Comparison of ENCODE assay signal across 8 cellular contexts in genomic region chr17:40309031-40309937, GRCh38. TPM values are rescaled to one million over a fixed set of nuclear protein-coding genes. Genes with fewer than 3 reads are reported as not detected.
DNase-seq lines count a peak whose midpoint lies in the region; ATAC-seq and TF ChIP-seq lines count a peak whose summit lies in the region.

TSS of gene RARA (plus strand) at chr17:40309180. CDS start at chr17:40331219, 22,039 bp downstream.

- peak within 1 kb of the TSS in 9 of 11 experiments; percentile 27 to 71 (median 51); a peak in 16 of 22 replicates for H3K27ac ChIP-seq in BLaER1 treated with 17β-estradiol and CSF1 and Interleukin-3, amounts not matched to agents 10 nM and 100 nM
- H3K27ac ChIP-seq in foreskin keratinocyte: no peak within 1 kb of the TSS

- peak within 1 kb of the TSS; percentile 28 to 72 (median 60); a peak in 20 of 22 replicates for H3K9ac ChIP-seq in BLaER1 treated with 17β-estradiol and CSF1 and Interleukin-3, amounts not matched to agents 10 nM and 100 nM

- no peak for TF ChIP-seq CTCF in activated CD8-positive, alpha-beta T cell treated with anti-CD3 and anti-CD28 coated beads for 36 hours (IDR thresholded peaks at IDR 0.05)
- no peak for TF ChIP-seq CTCF in foreskin keratinocyte (conservative IDR thresholded peaks at IDR 0.05)

- peak; percentile 38 for ATAC-seq in activated CD8-positive, alpha-beta T cell treated with anti-CD3 and anti-CD28 coated beads for 36 hours
- ATAC-seq in foreskin keratinocyte (peak; percentile 31), GM21529 (IDR thresholded peaks at IDR 0.05; ENCODE audit: unreplicated experiment) (no peak), GM21367 (IDR thresholded peaks at IDR 0.05; ENCODE audit: unreplicated experiment) (no peak)

- peak within 1 kb of the TSS; percentile 48 to 69 (median 58) for H3K4me3 ChIP-seq in BLaER1 treated with 17β-estradiol and CSF1 and Interleukin-3, amounts not matched to agents 10 nM and 100 nM
- H3K4me3 ChIP-seq in neuron (ENCODE audit: low read length): peak within 1 kb of the TSS; percentile 45

- H3K9me3 Mint-ChIP-seq in activated CD8-positive, alpha-beta T cell treated with anti-CD3 and anti-CD28 coated beads for 36 hours: no peaks in the 10 kb centered on the region

- peak within 1 kb of the TSS; percentile 52 for H2AFZ ChIP-seq in neuron (ENCODE audit: low read depth, low read length)

- peaks cover 0 to 8% (median 0%) of the 10 kb centered on the region in 11 experiments; a peak in 2 of 22 replicates for H4K20me1 ChIP-seq in BLaER1 treated with 17β-estradiol and CSF1 and Interleukin-3, amounts not matched to agents 10 nM and 100 nM

- H3K27ac Mint-ChIP-seq in activated CD8-positive, alpha-beta T cell treated with anti-CD3 and anti-CD28 coated beads for 36 hours: no peak within 1 kb of the TSS

- POLR2A ChIA-PET in activated CD8-positive, alpha-beta T cell treated with anti-CD3 and anti-CD28 coated beads for 36 hours (lab: Charles Lee): interaction anchor here (0.6 to 13.3 kb wide), 9 partner anchors 9 to 91 kb away, joined by 3 to 184 read pairs (median 4); partner anchors contain the start of genes CDC6 and WIPF2
- POLR2A ChIA-PET in HEK293T (lab: Yijun Ruan, JAX): interaction anchor here (1.0 to 2.1 kb wide), 5 partner anchors 8 to 53 kb away, joined by 3 to 8 read pairs (median 5); no protein-coding TSS in a partner anchor

- H3K4me3 Mint-ChIP-seq in activated CD8-positive, alpha-beta T cell treated with anti-CD3 and anti-CD28 coated beads for 36 hours: no peak within 1 kb of the TSS

- H3K9me3 ChIP-seq in BLaER1 treated with 17β-estradiol and CSF1 and Interleukin-3, amounts not matched to agents 10 nM and 100 nM (replicated peaks in 1 of 11): no peaks in the 10 kb centered on the region
- H3K9me3 ChIP-seq in neuron (ENCODE audit: low read length): no peaks in the 10 kb centered on the region

- no peaks in the 10 kb centered on the region for H3K27me3 ChIP-seq in BLaER1 treated with 17β-estradiol and CSF1 and Interleukin-3, amounts not matched to agents 10 nM and 100 nM
- no peaks in the 10 kb centered on the region for H3K27me3 ChIP-seq in foreskin keratinocyte
- no peaks in the 10 kb centered on the region for H3K27me3 ChIP-seq in neuron (ENCODE audit: insufficient read depth, low read length)

- H3K4me2 ChIP-seq in BLaER1 treated with 17β-estradiol and CSF1 and Interleukin-3, amounts not matched to agents 10 nM and 100 nM: peak within 1 kb of the TSS; percentile 87 to 99 (median 96)

- intact Hi-C loops in activated CD8-positive, alpha-beta T cell treated with anti-CD3 and anti-CD28 coated beads for 36 hours (cut with micrococcal nuclease): no loop called here

- H3K4me1 Mint-ChIP-seq in activated CD8-positive, alpha-beta T cell treated with anti-CD3 and anti-CD28 coated beads for 36 hours (ENCODE audit: low read depth): peaks cover 39% of the 10 kb centered on the region

- peaks cover 11% of the 10 kb centered on the region for H3K36me3 Mint-ChIP-seq in activated CD8-positive, alpha-beta T cell treated with anti-CD3 and anti-CD28 coated beads for 36 hours (ENCODE audit: low read depth)

- peaks cover 83 to 97% (median 87%) of the 10 kb centered on the region in 10 experiments for H3K4me1 ChIP-seq in BLaER1 treated with 17β-estradiol and CSF1 and Interleukin-3, amounts not matched to agents 10 nM and 100 nM
- peaks cover 51% of the 10 kb centered on the region for H3K4me1 ChIP-seq in foreskin keratinocyte
- H3K4me1 ChIP-seq in neuron (ENCODE audit: insufficient read depth, low read length): peaks cover 36% of the 10 kb centered on the region

- peaks cover 0 to 12% (median 6%) of the 10 kb centered on the region in 11 experiments; a peak in 8 of 22 replicates for H3K36me3 ChIP-seq in BLaER1 treated with 17β-estradiol and CSF1 and Interleukin-3, amounts not matched to agents 10 nM and 100 nM
- H3K36me3 ChIP-seq in neuron (ENCODE audit: insufficient read depth, low read length): no peaks in the 10 kb centered on the region

- H3K27me3 Mint-ChIP-seq in activated CD8-positive, alpha-beta T cell treated with anti-CD3 and anti-CD28 coated beads for 36 hours: no peaks in the 10 kb centered on the region

- CTCF ChIA-PET in activated CD8-positive, alpha-beta T cell treated with anti-CD3 and anti-CD28 coated beads for 36 hours (lab: Charles Lee): interaction anchor here (0.9 to 42.0 kb wide), 7 partner anchors 10 to 118 kb away, joined by 3 to 780 read pairs (median 4); no protein-coding TSS in a partner anchor
- CTCF ChIA-PET in HEK293T (lab: Yijun Ruan, JAX): interaction anchor here (0.7 to 3.0 kb wide), 3 partner anchors 46 to 80 kb away, joined by 3 to 25 read pairs (median 5); no protein-coding TSS in a partner anchor

- peak; percentile 59 for DNase-seq in HK-2 (ENCODE audit: unreplicated experiment)
- peak; percentile 58 for DNase-seq in activated CD8-positive, alpha-beta T cell treated with anti-CD3 and anti-CD28 coated beads for 36 hours
- DNase-seq in foreskin keratinocyte: peak in 1 of 2 donors; percentile 53
- DNase-seq in HEK293T (ENCODE audit: extremely low spot score): no peak

TF ChIP-seq in HEK293T, 16 proteins besides CTCF, POLR2A, EP300 and RAD21:
- no peak for TF ChIP-seq ARNT (IDR thresholded peaks at IDR 0.05)
- no peak for TF ChIP-seq FOXA1 (IDR thresholded peaks at IDR 0.05)
- TF ChIP-seq LEF1 (IDR thresholded peaks at IDR 0.05; ENCODE audit: borderline replicate concordance): no peak
- no peak for TF ChIP-seq FOXK2 (IDR thresholded peaks at IDR 0.05)
- no peak for TF ChIP-seq NFRKB (IDR thresholded peaks at IDR 0.05)
- no peak for TF ChIP-seq FOXM1 (IDR thresholded peaks at IDR 0.05; ENCODE audit: borderline replicate concordance)
- TF ChIP-seq CTBP1 (IDR thresholded peaks at IDR 0.05; ENCODE audit: borderline replicate concordance): no peak
- no peak for TF ChIP-seq HDGF (IDR thresholded peaks at IDR 0.05; ENCODE audit: borderline replicate concordance)
- TF ChIP-seq PKNOX1 (IDR thresholded peaks at IDR 0.05): no peak
- TF ChIP-seq ZNF384 (IDR thresholded peaks at IDR 0.05): no peak
- no peak for TF ChIP-seq TARDBP (IDR thresholded peaks at IDR 0.05)
- no peak for TF ChIP-seq L3MBTL2 (conservative IDR thresholded peaks at IDR 0.05)
- TF ChIP-seq BHLHE40 (IDR thresholded peaks at IDR 0.05; ENCODE audit: borderline replicate concordance): no peak
- TF ChIP-seq ELF4 (IDR thresholded peaks at IDR 0.05): no peak
- no peak for TF ChIP-seq SP1 (IDR thresholded peaks at IDR 0.05)
- no peak for TF ChIP-seq SUZ12 (IDR thresholded peaks at IDR 0.05)
TF ChIP-seq in HEK293T: peak in this region for 0.

RNA-seq across cellular contexts. Expression of gene RARA, which starts in this region (rescaled TPM):
- total RNA-seq in activated CD8-positive, alpha-beta T cell treated with anti-CD3 and anti-CD28 coated beads for 36 hours: 10 to 100 TPM; 34.7 to 36.2 TPM
- 26.4 and 28.4 TPM in 2 replicates for total RNA-seq in foreskin keratinocyte
- polyA plus RNA-seq in foreskin keratinocyte: 21.6 and 22.4 TPM in 2 replicates

Comparison
In these comparisons a context has a peak if more than half of its experiments do, and no peak if none do; other contexts are left out.
1. ATAC-seq: peak in activated CD8-positive, alpha-beta T cell treated with anti-CD3 and anti-CD28 coated beads for 36 hours (single experiment) and foreskin keratinocyte (single experiment); none in GM21529 (single experiment) and GM21367 (single experiment).